9 cellular contexts compared by ENCODE assay signal in genomic region chr17:9162275-9162985, GRCh38.
DNase-seq lines count a peak whose midpoint lies in the region; ATAC-seq and TF ChIP-seq lines count a peak whose summit lies in the region.
"Had no signal": no experiment of that assay in that cellular context is flagged by ENCODE, and none has a peak within 500 bp of the region (broad histone marks: within the 10 kb centered on the region; RNA-seq: fewer than 3 reads in every experiment).

No MANE protein-coding gene starts in this region.

- intact Hi-C loops in esophagus muscularis mucosa (cut with DNase I) (no loop called here), stomach (cut with DNase I; ENCODE audit: low total_unique reads) (loop anchor here (5.0 kb wide), 1 partner anchor 130 kb away; no protein-coding TSS in a partner anchor)

- H3K27me3 Mint-ChIP-seq in activated T-cell treated with anti-CD3 and anti-CD28 coated beads, Interleukin-2, amount 50 U/mL, for 72 hours (ENCODE audit: low read depth), result no peaks in the 10 kb centered on the region
- H3K27me3 Mint-ChIP-seq: brain had no signal

- WGBS in esophagus muscularis mucosa, result 94% methylated on average over 18 of the region's 31 CpGs
- 72 to 90% (median 84%) methylated on average over 29 to 31 of the region's 31 CpGs for WGBS in stomach, 5 donors

- H3K9me3 Mint-ChIP-seq in activated T-cell treated with anti-CD3 and anti-CD28 coated beads, Interleukin-2, amount 50 U/mL, for 72 hours, result no peaks in the 10 kb centered on the region

- H3K9me3 ChIP-seq in esophagus muscularis mucosa (peaks cover 0 to 24% (median 15%) of the 10 kb centered on the region in 4 donors), stomach (peaks cover 0 to 12% (median 9%) of the 10 kb centered on the region in 4 donors)

- TF ChIP-seq EP300 in esophagus muscularis mucosa (IDR thresholded peaks at IDR 0.05) (no peak), stomach (IDR thresholded peaks at IDR 0.05) (no peak)

- TF ChIP-seq POLR2A in esophagus muscularis mucosa (IDR thresholded peaks at IDR 0.05; ENCODE audit: low read depth) (no peak), stomach (IDR thresholded peaks at IDR 0.05) (no peak)

- TF ChIP-seq CTCF in GM12874 (IDR thresholded peaks at IDR 0.05; ENCODE audit: insufficient read depth, low read depth, low read length), result 0 out of 2 replicates have a peak, but pooled peaks have one; percentile 10
- TF ChIP-seq CTCF in esophagus muscularis mucosa (IDR thresholded peaks at IDR 0.05), result peak in 2 of 3 experiments; percentile 8 to 10
- no peak for TF ChIP-seq CTCF in stomach (IDR thresholded peaks at IDR 0.05)

- DNase-seq in NCI-H2081 (lab: John Stamatoyannopoulos, UW) (peak; percentile 81 to 87), esophagus muscularis mucosa (ENCODE audit: extremely low spot score) (no peak), stomach (no peak), T1000 (lab: John Stamatoyannopoulos, UW) (no peak)
- DNase-seq in activated T-cell treated with anti-CD3 and anti-CD28 coated beads, Interleukin-2, amount 50 U/mL, for 72 hours, result no peak
- no peak for DNase-seq in NK-92 treated with Interleukin-12 subunit alpha and Interleukin-12 subunit beta, amount 100 ng/mL, for 24 hours (lab: John Stamatoyannopoulos, UW)
- DNase-seq: hippocampal formation had no signal

- no peak overlapping the region for H3K4me3 Mint-ChIP-seq in activated T-cell treated with anti-CD3 and anti-CD28 coated beads, Interleukin-2, amount 50 U/mL, for 72 hours
- H3K4me3 Mint-ChIP-seq: brain had no signal

- H3K36me3 Mint-ChIP-seq in activated T-cell treated with anti-CD3 and anti-CD28 coated beads, Interleukin-2, amount 50 U/mL, for 72 hours (ENCODE audit: insufficient read depth in 2 of 2), result no peaks in the 10 kb centered on the region

- H3K27ac ChIP-seq in esophagus muscularis mucosa (replicated peaks in 1 of 4), result peak overlapping the region; percentile 18 to 65 (median 40)
- peak overlapping the region in 4 of 5 donors; percentile 68 to 76 (median 73) for H3K27ac ChIP-seq in stomach

- H3K4me1 ChIP-seq in esophagus muscularis mucosa (peaks cover 0 to 31% (median 19%) of the 10 kb centered on the region in 4 donors), stomach (peaks cover 9 to 41% (median 13%) of the 10 kb centered on the region in 4 donors)

- ATAC-seq in activated T-cell treated with anti-CD3 and anti-CD28 coated beads, Interleukin-2, amount 50 U/mL, for 72 hours (replicated peaks in 1 of 2), result no peak

- no peak overlapping the region for H3K27ac Mint-ChIP-seq in activated T-cell treated with anti-CD3 and anti-CD28 coated beads, Interleukin-2, amount 50 U/mL, for 72 hours
- H3K27ac Mint-ChIP-seq: brain had no signal

- no peaks in the 10 kb centered on the region for H3K27me3 ChIP-seq in esophagus muscularis mucosa
- no peaks in the 10 kb centered on the region for H3K27me3 ChIP-seq in stomach

- H3K4me3 ChIP-seq in esophagus muscularis mucosa, result no peak overlapping the region
- H3K4me3 ChIP-seq in stomach, result no peak overlapping the region

- H3K4me1 Mint-ChIP-seq in activated T-cell treated with anti-CD3 and anti-CD28 coated beads, Interleukin-2, amount 50 U/mL, for 72 hours (ENCODE audit: low read depth), result no peaks in the 10 kb centered on the region

- peaks cover 0 to 39% (median 19%) of the 10 kb centered on the region in 4 donors for H3K36me3 ChIP-seq in esophagus muscularis mucosa
- H3K36me3 ChIP-seq in stomach, result peaks cover 0 to 11% (median 0%) of the 10 kb centered on the region in 4 donors

Comparison
In these comparisons a context has a peak if more than half of its experiments do, and no peak if none do; other contexts are left out.
1. CTCF ChIP-seq: peak in GM12874 (single experiment) and esophagus muscularis mucosa (2 of 3); none in stomach (0 of 7).
2. DNase-seq: peak in NCI-H2081 (2 of 2); none in esophagus muscularis mucosa (single experiment), stomach (single experiment), activated T-cell treated with anti-CD3 and anti-CD28 coated beads, Interleukin-2, amount 50 U/mL, for 72 hours (0 of 2), NK-92 treated with Interleukin-12 subunit alpha and Interleukin-12 subunit beta, amount 100 ng/mL, for 24 hours (single experiment) and T1000 (single experiment).